In genomic region chr21:28832013-28832714, GRCh38 we compare ENCODE assay signal across 10 cellular contexts.
DNase-seq lines count a peak whose midpoint lies in the region; ATAC-seq and TF ChIP-seq lines count a peak whose summit lies in the region.
"Had no signal": no experiment of that assay in that cellular context is flagged by ENCODE, and none has a peak within 500 bp of the region (broad histone marks: within the 10 kb centered on the region; RNA-seq: fewer than 3 reads in every experiment).

No MANE protein-coding gene starts in this region.

- CTCF ChIA-PET in activated CD8-positive, alpha-beta memory T cell treated with anti-CD3 and anti-CD28 coated beads, Interleukin-2, amount 10 ng/mL, durations not matched to agents 7 days and 5 days (lab: Charles Lee), result interaction anchor here (0.9 to 1.5 kb wide), 3 partner anchors 51 to 143 kb away, joined by 3 read pairs; no protein-coding TSS in a partner anchor

- H3K4me3 ChIP-seq in choroid plexus epithelial cell (ENCODE audit: low read depth, low read length), result no peak overlapping the region
- H3K4me3 ChIP-seq in smooth muscle cell, result no peak overlapping the region
- H3K4me3 ChIP-seq: esophagus squamous epithelium had no signal

- H3K36me3 ChIP-seq in smooth muscle cell (ENCODE audit: low read depth), result no peaks in the 10 kb centered on the region
- H3K36me3 ChIP-seq: esophagus squamous epithelium had no signal

- H3K4me1 ChIP-seq in smooth muscle cell (ENCODE audit: low read depth), result peaks cover 19% of the 10 kb centered on the region

- TF ChIP-seq CTCF in choroid plexus epithelial cell (conservative IDR thresholded peaks at IDR 0.05; ENCODE audit: low read depth, low read length) (no peak), smooth muscle cell (IDR thresholded peaks at IDR 0.05; ENCODE audit: borderline replicate concordance, insufficient read depth, poor library complexity, severe bottlenecking) (no peak)

- H3K9ac ChIP-seq in smooth muscle cell (ENCODE audit: low read depth), result no peak overlapping the region

- H3K27me3 Mint-ChIP-seq in activated CD8-positive, alpha-beta memory T cell treated with anti-CD3 and anti-CD28 coated beads, Interleukin-2, amount 10 ng/mL, durations not matched to agents 7 days and 5 days, result no peaks in the 10 kb centered on the region

- H3K27me3 ChIP-seq in smooth muscle cell (ENCODE audit: low read depth), result no peaks in the 10 kb centered on the region
- H3K27me3 ChIP-seq: esophagus squamous epithelium had no signal

- peaks cover 38% of the 10 kb centered on the region for H3K36me3 Mint-ChIP-seq in activated CD8-positive, alpha-beta memory T cell treated with anti-CD3 and anti-CD28 coated beads, Interleukin-2, amount 10 ng/mL, durations not matched to agents 7 days and 5 days

- 59% methylated on average over 1 of the region's 1 CpG for WGBS in smooth muscle cell (ENCODE audit: low lambda C conversion rate)

- H3K27ac ChIP-seq in smooth muscle cell (ENCODE audit: low read depth), result peak overlapping the region; percentile 58

- H3F3A ChIP-seq in smooth muscle cell (ENCODE audit: low read depth), result peaks cover 16% of the 10 kb centered on the region

- peak overlapping the region; percentile 50 for H3K4me3 Mint-ChIP-seq in activated CD8-positive, alpha-beta memory T cell treated with anti-CD3 and anti-CD28 coated beads, Interleukin-2, amount 10 ng/mL, durations not matched to agents 7 days and 5 days

- H3K9me3 ChIP-seq in smooth muscle cell (replicated peaks; ENCODE audit: low read depth), result no peaks in the 10 kb centered on the region
- H3K9me3 ChIP-seq: esophagus squamous epithelium had no signal

- H3K4me2 ChIP-seq in smooth muscle cell, result peak overlapping the region; percentile 54

- no peaks in the 10 kb centered on the region for H4K20me1 ChIP-seq in smooth muscle cell (ENCODE audit: low read depth)

- no peaks in the 10 kb centered on the region for H3K79me2 ChIP-seq in smooth muscle cell (ENCODE audit: low read depth)

- no peaks in the 10 kb centered on the region for H3K9me3 Mint-ChIP-seq in activated CD8-positive, alpha-beta memory T cell treated with anti-CD3 and anti-CD28 coated beads, Interleukin-2, amount 10 ng/mL, durations not matched to agents 7 days and 5 days (ENCODE audit: low read depth)

- peak; percentile 59 for DNase-seq in activated CD8-positive, alpha-beta memory T cell treated with anti-CD3 and anti-CD28 coated beads, Interleukin-2, amount 10 ng/mL, durations not matched to agents 7 days and 5 days
- DNase-seq in activated CD8-positive, alpha-beta memory T cell treated with anti-CD3 and anti-CD28 coated beads, Interleukin-2, amount 50 U/mL, for 4 hours, result no peak
- DNase-seq in RKO (ENCODE audit: low spot score), result peak; percentile 17
- peak; percentile 24 for DNase-seq in choroid plexus epithelial cell (ENCODE audit: low read depth)
- DNase-seq in smooth muscle cell (lab: John Stamatoyannopoulos, UW; ENCODE audit: unreplicated experiment), result no peak
- no peak for DNase-seq in DMS114 treated with DMSO at 0.1 percent for 48 hours (lab: John Stamatoyannopoulos, UW; ENCODE audit: unreplicated experiment)
- no peak for DNase-seq in NCI-H1930 (lab: John Stamatoyannopoulos, UW)
- no peak for DNase-seq in NCI-H2107 (lab: John Stamatoyannopoulos, UW)
- DNase-seq: esophagus squamous epithelium, NCI-H2029 had no signal

- H2AFZ ChIP-seq in smooth muscle cell (ENCODE audit: low read depth), result peak overlapping the region; percentile 59

- H3K27ac Mint-ChIP-seq in activated CD8-positive, alpha-beta memory T cell treated with anti-CD3 and anti-CD28 coated beads, Interleukin-2, amount 10 ng/mL, durations not matched to agents 7 days and 5 days, result peak overlapping the region; percentile 97

- ATAC-seq in activated CD8-positive, alpha-beta memory T cell treated with anti-CD3 and anti-CD28 coated beads, Interleukin-2, amount 10 ng/mL, durations not matched to agents 7 days and 5 days, result peak; percentile 95

- H3K4me1 Mint-ChIP-seq in activated CD8-positive, alpha-beta memory T cell treated with anti-CD3 and anti-CD28 coated beads, Interleukin-2, amount 10 ng/mL, durations not matched to agents 7 days and 5 days, result peaks cover 66% of the 10 kb centered on the region

Comparison
In these comparisons a context has a peak if more than half of its experiments do, and no peak if none do; other contexts are left out.
1. DNase-seq: peak in activated CD8-positive, alpha-beta memory T cell treated with anti-CD3 and anti-CD28 coated beads, Interleukin-2, amount 10 ng/mL, durations not matched to agents 7 days and 5 days (single experiment), RKO (single experiment) and choroid plexus epithelial cell (single experiment); none in activated CD8-positive, alpha-beta memory T cell treated with anti-CD3 and anti-CD28 coated beads, Interleukin-2, amount 50 U/mL, for 4 hours (single experiment), smooth muscle cell (single experiment), DMS114 treated with DMSO at 0.1 percent for 48 hours (single experiment), NCI-H1930 (0 of 2) and NCI-H2107 (single experiment).